In genomic region chr7:108403597-108404217, GRCh38 we compare ENCODE assay signal across 1 cellular context.
TF ChIP-seq lines count a peak whose summit lies in the region.

No MANE protein-coding gene starts in this region.

TF ChIP-seq in HEK293, 187 proteins besides CTCF, POLR2A, EP300 and RAD21 (continued from another document and continues in another):
- TF ChIP-seq GLIS2 (tag by site-specific recombination; IDR thresholded peaks at IDR 0.05) (no peak), ZNF132 (tag by site-specific recombination; IDR thresholded peaks at IDR 0.05; ENCODE audit: borderline replicate concordance) (no peak), HOXA7 (CRISPR knock-in tag; IDR thresholded peaks at IDR 0.05; ENCODE audit: borderline replicate concordance) (no peak), TSHZ1 (tag by site-specific recombination; IDR thresholded peaks at IDR 0.05; ENCODE audit: borderline replicate concordance) (peak; percentile 84; the same call in 1 of the 2 replicates), ZNF354C (tag by site-specific recombination; IDR thresholded peaks at IDR 0.05; ENCODE audit: borderline replicate concordance, low read depth) (no peak), ZNF26 (tag by site-specific recombination; IDR thresholded peaks at IDR 0.05) (no peak), ZNF302 (tag by site-specific recombination; IDR thresholded peaks at IDR 0.05; ENCODE audit: low read depth) (no peak), PATZ1 (tag by site-specific recombination; IDR thresholded peaks at IDR 0.05) (0 out of 2 replicates have a peak, but pooled peaks have one; percentile 14), REST (tag by site-specific recombination; IDR thresholded peaks at IDR 0.05) (no peak), MYNN (tag by site-specific recombination; IDR thresholded peaks at IDR 0.05; ENCODE audit: borderline replicate concordance) (no peak), ZNF174 (tag by site-specific recombination; IDR thresholded peaks at IDR 0.05) (no peak), ZNF600 (tag by site-specific recombination; IDR thresholded peaks at IDR 0.05) (no peak), ATF2 (tag by site-specific recombination; IDR thresholded peaks at IDR 0.05; ENCODE audit: low read depth) (no peak), KLF10 (tag by site-specific recombination; IDR thresholded peaks at IDR 0.05) (0 out of 2 replicates have a peak, but pooled peaks have one; percentile 20), ZNF701 (tag by site-specific recombination; IDR thresholded peaks at IDR 0.05) (no peak), ZNF175 (tag by site-specific recombination; IDR thresholded peaks at IDR 0.05) (no peak), ZBTB10 (tag by site-specific recombination; IDR thresholded peaks at IDR 0.05) (no peak), ZNF580 (tag by site-specific recombination; IDR thresholded peaks at IDR 0.05) (no peak), ZSCAN23 (tag by site-specific recombination; IDR thresholded peaks at IDR 0.05) (peak; percentile 85), HIC1 (tag by site-specific recombination; IDR thresholded peaks at IDR 0.05) (no peak), SCRT1 (tag by site-specific recombination; IDR thresholded peaks at IDR 0.05; ENCODE audit: borderline replicate concordance) (no peak), TRIM28 (IDR thresholded peaks at IDR 0.05; ENCODE audit: borderline replicate concordance, low read length) (no peak), ZNF114 (tag by site-specific recombination; IDR thresholded peaks at IDR 0.05) (no peak), ZNF76 (tag by site-specific recombination; IDR thresholded peaks at IDR 0.05; ENCODE audit: borderline replicate concordance, low read depth) (peak; percentile 22; the same call in 1 of the 2 replicates), ZNF184 (tag by site-specific recombination; IDR thresholded peaks at IDR 0.05) (peak; percentile 12; the same call in 1 of the 2 replicates), ZNF398 (tag by site-specific recombination; IDR thresholded peaks at IDR 0.05) (no peak), ZNF664 (tag by site-specific recombination; IDR thresholded peaks at IDR 0.05) (no peak), ZIC2 (tag by site-specific recombination; IDR thresholded peaks at IDR 0.05) (no peak), OVOL3 (tag by site-specific recombination; IDR thresholded peaks at IDR 0.05) (peak; percentile 49; the same call in 1 of the 2 replicates), ZNF571 (tag by site-specific recombination; IDR thresholded peaks at IDR 0.05) (no peak), REPIN1 (tag by site-specific recombination; IDR thresholded peaks at IDR 0.05; ENCODE audit: low read depth) (no peak), ZSCAN4 (tag by site-specific recombination; IDR thresholded peaks at IDR 0.05) (0 out of 2 replicates have a peak, but pooled peaks have one; percentile 12), ZNF560 (tag by site-specific recombination; IDR thresholded peaks at IDR 0.05; ENCODE audit: borderline replicate concordance) (no peak)
